In genomic region chr7:65397730-65398142, GRCh38 we compare ENCODE assay signal across 22 cellular contexts. TPM values are rescaled to one million over a fixed set of nuclear protein-coding genes. Genes with fewer than 3 reads are reported as not detected.
DNase-seq lines count a peak whose midpoint lies in the region; ATAC-seq, FAIRE-seq and TF ChIP-seq lines count a peak whose summit lies in the region.
"Had no signal": no experiment of that assay in that cellular context is flagged by ENCODE, and none has a peak within 500 bp of the region (broad histone marks: within the 10 kb centered on the region; RNA-seq: fewer than 3 reads in every experiment).

No MANE protein-coding gene starts in this region.

- no peak for FAIRE-seq in A549 (lab: Jason Lieb, UNC)
- peak; percentile 29 for FAIRE-seq in astrocyte (lab: Jason Lieb, UNC)
- FAIRE-seq: GM18507, GM19239 had no signal

- no peak for TF ChIP-seq CTCF in A549 (IDR thresholded peaks at IDR 0.05)
- 0 out of 2 replicates have a peak, but pooled peaks have one; percentile 21 for TF ChIP-seq CTCF in HFFc6 (IDR thresholded peaks at IDR 0.05)
- peak; percentile 38 for TF ChIP-seq CTCF in astrocyte (IDR thresholded peaks at IDR 0.05; ENCODE audit: insufficient read depth, low read depth, low read length)
- TF ChIP-seq CTCF in A673 (conservative IDR thresholded peaks at IDR 0.05; ENCODE audit: low read depth, low read length) = no peak

- peak overlapping the region; percentile 24; the same call in 1 of the 2 replicates for H3K27ac Mint-ChIP-seq in HFFc6
- H3K27ac Mint-ChIP-seq in astrocyte (ENCODE audit: unreplicated experiment) = no peak overlapping the region
- H3K27ac Mint-ChIP-seq: T-helper 2 cell treated with Interferon-gamma antibody and Interleukin-4, amounts not matched to agents 5 μg/mL and 100 μg/mL, for 36 hours had no signal

- H3K4me3 ChIP-seq in A549 (no peak overlapping the region), astrocyte (ENCODE audit: insufficient read depth, low read depth, low read length) (no peak overlapping the region), A673 (ENCODE audit: low read depth, low read length, poor library complexity, severe bottlenecking) (no peak overlapping the region)
- H3K4me3 ChIP-seq: prostate gland had no signal

- H3K4me1 Mint-ChIP-seq in HFFc6 (ENCODE audit: low read depth) = peaks cover 27% of the 10 kb centered on the region
- H3K4me1 Mint-ChIP-seq in astrocyte (ENCODE audit: low read depth, unreplicated experiment) = peaks cover 20% of the 10 kb centered on the region
- H3K4me1 Mint-ChIP-seq: brain had no signal

- H3K4me3 Mint-ChIP-seq in HFFc6 (no peak overlapping the region; the same call in 1 of the 2 replicates), astrocyte (ENCODE audit: unreplicated experiment) (no peak overlapping the region)
- H3K4me3 Mint-ChIP-seq: brain; T-helper 2 cell treated with Interferon-gamma antibody and Interleukin-4, amounts not matched to agents 5 μg/mL and 100 μg/mL, for 36 hours had no signal

- DNase-seq in A549 (ENCODE audit: low read depth in 1 of 2, low spot score in 1 of 2) (no peak), HFFc6 (peak; percentile 7), astrocyte (ENCODE audit: low read depth) (peak; percentile 73), iris pigment epithelial cell (ENCODE audit: low read depth) (peak; percentile 84), A673 (ENCODE audit: low spot score) (no peak), Right ventricle myocardium inferior (ENCODE audit: missing footprints) (no peak)
- DNase-seq in activated CD8-positive, alpha-beta memory T cell treated with anti-CD3 and anti-CD28 coated beads for 24 hours = no peak
- DNase-seq in activated T-cell treated with anti-CD3 and anti-CD28 coated beads, Interleukin-2, amount 50 U/mL, for 1 hour = no peak
- DNase-seq: activated CD4-positive, alpha-beta T cell treated with anti-CD3 and anti-CD28 coated beads for 1 hour; activated naive CD4-positive, alpha-beta T cell; foreskin fibroblast; left ventricle myocardium superior; NCI-H187; NCI-H748 treated with DMSO at 0.1 percent for 48 hours; RPMI8226; stimulated activated CD4-positive, alpha-beta T cell treated with anti-CD3 and anti-CD28 coated beads, Interleukin-12 subunit alpha, Interleukin-12 subunit beta, amount 100 ng/mL, for 4 hours; stimulated activated naive CD4-positive, alpha-beta T cell treated with Interleukin-2 at 50 U/mL for 16 hours had no signal

- H4K20me1 ChIP-seq in astrocyte (ENCODE audit: insufficient read depth, low read length) = peaks cover 18% of the 10 kb centered on the region

- intact Hi-C loops in A673 (cut with micrococcal nuclease; ENCODE audit: unreplicated experiment) = no loop called here
- intact Hi-C loops in Right ventricle myocardium inferior (cut with DNase I) = no loop called here

- ATAC-seq in A549 = no peak
- no peak for ATAC-seq in Right ventricle myocardium inferior
- ATAC-seq: left ventricle myocardium superior had no signal

- H3K9me3 ChIP-seq in A549 (peaks cover 69% of the 10 kb centered on the region), astrocyte (ENCODE audit: insufficient read depth, low read depth, low read length) (no peaks in the 10 kb centered on the region), A673 (ENCODE audit: low read depth, low read length, poor library complexity, severe bottlenecking) (peaks cover 36% of the 10 kb centered on the region)
- H3K9me3 ChIP-seq: prostate gland had no signal

- H3K36me3 Mint-ChIP-seq in HFFc6 (ENCODE audit: low read depth) (peaks cover 54% of the 10 kb centered on the region), astrocyte (ENCODE audit: low read depth, unreplicated experiment) (peaks cover 29% of the 10 kb centered on the region)

- TF ChIP-seq RAD21 in A549 (conservative IDR thresholded peaks at IDR 0.05 in 1 of 2, IDR thresholded peaks at IDR 0.05 in 1 of 2) = no peak

- H3K27ac ChIP-seq in A549 = no peak overlapping the region
- H3K27ac ChIP-seq in astrocyte (ENCODE audit: low read depth, low read length) = no peak overlapping the region
- H3K27ac ChIP-seq in A673 (ENCODE audit: low read depth, low read length, poor library complexity, severe bottlenecking) = no peak overlapping the region
- H3K27ac ChIP-seq: prostate gland had no signal

- no peak overlapping the region for H3K9ac ChIP-seq in astrocyte (ENCODE audit: low read length)

- CTCF ChIA-PET in A549 (lab: Yijun Ruan, JAX) (interaction anchor here (1.1 kb wide), 1 partner anchor 9 kb away, joined by 3 read pairs; no protein-coding TSS in a partner anchor), A673 (lab: Charles Lee) (no interaction called here)

- H3K27me3 ChIP-seq in astrocyte (ENCODE audit: insufficient read depth, low read length) = no peaks in the 10 kb centered on the region
- no peaks in the 10 kb centered on the region for H3K27me3 ChIP-seq in A673 (replicated peaks; ENCODE audit: insufficient read depth, low read depth, low read length, poor library complexity)

- H3K27me3 Mint-ChIP-seq in HFFc6 (ENCODE audit: insufficient read depth) (no peaks in the 10 kb centered on the region), astrocyte (ENCODE audit: low read depth, unreplicated experiment) (no peaks in the 10 kb centered on the region)
- H3K27me3 Mint-ChIP-seq: brain had no signal

- TF ChIP-seq POLR2A in A549 (IDR thresholded peaks at IDR 0.05; ENCODE audit: low read length) = no peak

- no TSS peak for BruUV-seq in A673 (replicated peaks; lab: Mats Ljungman, UMichigan)

- H3K36me3 ChIP-seq in astrocyte (ENCODE audit: insufficient read depth, low read length) (peaks cover 3% of the 10 kb centered on the region), A673 (ENCODE audit: insufficient read depth, low read length, poor library complexity, severe bottlenecking) (peaks cover 74% of the 10 kb centered on the region)
- H3K36me3 ChIP-seq: prostate gland had no signal

- POLR2A ChIA-PET in A549 (lab: Yijun Ruan, JAX) = interaction anchor here (0.8 kb wide), 1 partner anchor 24 kb away, joined by 6 read pairs; the partner anchor contains the start of gene ZNF92
- POLR2A ChIA-PET in A673 (lab: Charles Lee; ENCODE audit: low non-redundant PET) = no interaction called here

- H3K9me3 Mint-ChIP-seq in HFFc6 (peaks cover 22% of the 10 kb centered on the region), astrocyte (ENCODE audit: unreplicated experiment) (no peaks in the 10 kb centered on the region)

- H3K4me1 ChIP-seq in A549 (no peaks in the 10 kb centered on the region), astrocyte (ENCODE audit: insufficient read depth, low read length) (peaks cover 4% of the 10 kb centered on the region), A673 (ENCODE audit: insufficient read depth, low read length, poor library complexity, severe bottlenecking) (no peaks in the 10 kb centered on the region)
- H3K4me1 ChIP-seq: prostate gland had no signal

- peaks cover 42% of the 10 kb centered on the region for H3K79me2 ChIP-seq in astrocyte (ENCODE audit: insufficient read depth, low read length)

- 94% methylated on average over 4 of the region's 4 CpGs for WGBS in A549 (ENCODE audit: missing lambda C conversion rate)

- no peak for TF ChIP-seq EP300 in A549 (IDR thresholded peaks at IDR 0.05)

- H3K4me2 ChIP-seq in A549 (no peak overlapping the region), astrocyte (ENCODE audit: low read length) (no peak overlapping the region)

- H2AFZ ChIP-seq in astrocyte (ENCODE audit: low read depth, low read length) = no peak overlapping the region

TF ChIP-seq in A549, 52 proteins besides CTCF, POLR2A, EP300 and RAD21:
- TF ChIP-seq REST (IDR thresholded peaks at IDR 0.05) (0 out of 2 replicates have a peak, but pooled peaks have one; percentile 23), KDM5A (IDR thresholded peaks at IDR 0.05) (no peak), HDAC2 (IDR thresholded peaks at IDR 0.05) (no peak)

RNA-seq across cellular contexts. Expression of gene ZNF92, which starts 24.1 kb away (rescaled TPM):
- 6.1 and 7.7 TPM in 2 replicates for polyA plus RNA-seq in A549 (2011; rRNA removed)
- 1.0 and 1.1 TPM in 2 replicates for polyA plus RNA-seq in A549 (2012; cell fraction: cytosol; rRNA removed)
- polyA plus RNA-seq in A549 (2012; cell fraction: nucleus; rRNA removed) = 1.00 and 1.9 TPM in 2 replicates
- polyA plus RNA-seq in A549 (2017; fragmentation: RNase III; extraction: RNeasy Plus Mini Kit Qiagen cat#74134 plus additional on column Dnase treatment) = 5.9 to 6.9 TPM (median 6.6 TPM) in 3 replicates
- polyA minus RNA-seq in A549 (2011; rRNA and poly(A)+ RNA removed) = 3.8 and 9.3 TPM in 2 replicates
- 1 to 10 TPM; 3.7 to 6.1 (median 5.1) TPM for total RNA-seq in HFFc6 (2021; fragmentation: NEBNext Ultra II Directional; extraction: Animal tissue kit (Norgen Biotek cat#: 25700))
- 8.1 and 11.3 TPM in 2 replicates for total RNA-seq in astrocyte
- 24.3 and 24.6 TPM in 2 replicates for total RNA-seq in A673 (2021)
- total RNA-seq in Right ventricle myocardium inferior = 3.2 TPM

Comparison
In these comparisons a context has a peak if more than half of its experiments do, and no peak if none do; other contexts are left out.
1. DNase-seq: peak in HFFc6 (single experiment), astrocyte (single experiment) and iris pigment epithelial cell (single experiment); none in A549 (0 of 2), A673 (single experiment), activated CD8-positive, alpha-beta memory T cell treated with anti-CD3 and anti-CD28 coated beads for 24 hours (single experiment), Right ventricle myocardium inferior (single experiment) and activated T-cell treated with anti-CD3 and anti-CD28 coated beads, Interleukin-2, amount 50 U/mL, for 1 hour (single experiment).
2. CTCF ChIP-seq: peak in HFFc6 (single experiment) and astrocyte (single experiment); none in A549 (single experiment) and A673 (single experiment).